10 cellular contexts compared by ENCODE assay signal in genomic region chr14:68246074-68246980, GRCh38.
DNase-seq lines count a peak whose midpoint lies in the region; ATAC-seq and TF ChIP-seq lines count a peak whose summit lies in the region.
"Had no signal": no experiment of that assay in that cellular context is flagged by ENCODE, and none has a peak within 500 bp of the region (broad histone marks: within the 10 kb centered on the region; RNA-seq: fewer than 3 reads in every experiment).

No MANE protein-coding gene starts in this region.

- no peaks in the 10 kb centered on the region for H3K36me3 Mint-ChIP-seq in brain

- DNase-seq in NCI-H524 treated with DMSO at 0.1 percent for 48 hours (lab: John Stamatoyannopoulos, UW): no peak
- DNase-seq in RKO (ENCODE audit: low spot score): no peak
- DNase-seq: DND-41 had no signal

- H3K4me1 Mint-ChIP-seq in brain: peaks cover 98% of the 10 kb centered on the region

- no peaks in the 10 kb centered on the region for H3K27me3 Mint-ChIP-seq in brain

- H3K36me3 ChIP-seq in HEK293 (ENCODE audit: control insufficient read depth in 2 of 2, insufficient read depth in 1 of 2, low read length in 2 of 2): no peaks in the 10 kb centered on the region
- no peaks in the 10 kb centered on the region for H3K36me3 ChIP-seq in skeletal muscle tissue (ENCODE audit: control insufficient read depth in 3 of 3, insufficient read depth in 3 of 3, low read length in 3 of 3)
- H3K36me3 ChIP-seq: neutrophil had no signal

- H3K9ac ChIP-seq in skeletal muscle tissue (ENCODE audit: low read depth in 1 of 3, low read length in 3 of 3): peak overlapping the region; percentile 17 to 42 (median 35)

- TF ChIP-seq CTCF in HEK293 (tag by site-specific recombination; IDR thresholded peaks at IDR 0.05): no peak
- no peak for TF ChIP-seq CTCF in brain (conservative IDR thresholded peaks at IDR 0.05)

- no peaks in the 10 kb centered on the region for H3K27me3 ChIP-seq in layer of hippocampus (ENCODE audit: control insufficient read depth, insufficient read depth, low read length)
- no peaks in the 10 kb centered on the region for H3K27me3 ChIP-seq in skeletal muscle tissue (ENCODE audit: control insufficient read depth in 3 of 3, insufficient read depth in 3 of 3, low read length in 3 of 3)
- H3K27me3 ChIP-seq: neutrophil had no signal

- peak overlapping the region in 3 of 5 experiments; percentile 1 to 59 (median 10) for H3K4me3 Mint-ChIP-seq in brain

- H3K9me3 ChIP-seq in HEK293 (ENCODE audit: control insufficient read depth, insufficient read depth, low read depth, low read length) (no peaks in the 10 kb centered on the region), skeletal muscle tissue (ENCODE audit: control insufficient read depth in 3 of 3, low read length in 3 of 3) (no peaks in the 10 kb centered on the region)
- H3K9me3 ChIP-seq: neutrophil had no signal

- H3K4me3 ChIP-seq in HEK293 (ENCODE audit: low read depth, low read length) (no peak overlapping the region), skeletal muscle tissue (ENCODE audit: low read length in 3 of 3) (no peak overlapping the region)

- peak overlapping the region; percentile 78 to 96 (median 90) for H3K27ac Mint-ChIP-seq in brain

- H3K27ac ChIP-seq in HEK293 (ENCODE audit: extremely low read depth, low read depth, low read length) (peak overlapping the region; percentile 61; the same call in 1 of the 2 replicates), layer of hippocampus (ENCODE audit: low read depth, low read length) (peak overlapping the region; percentile 31), skeletal muscle tissue (ENCODE audit: low read depth, low read length) (peak overlapping the region; percentile 87)
- H3K27ac ChIP-seq: neutrophil had no signal

- POLR2A ChIA-PET in HEK293 (lab: Yijun Ruan, JAX): no interaction called here

- peaks cover 0 to 6% (median 1%) of the 10 kb centered on the region in 5 experiments for H3K9me3 Mint-ChIP-seq in brain

- CTCF ChIA-PET in HEK293 (lab: Yijun Ruan, JAX): interaction anchor here (0.6 to 2.2 kb wide), 7 partner anchors 14 to 578 kb away, joined by 3 to 9 read pairs (median 3); no protein-coding TSS in a partner anchor

- H3K4me1 ChIP-seq in HEK293 (ENCODE audit: control insufficient read depth, insufficient read depth, low read length): peaks cover 40% of the 10 kb centered on the region
- peaks cover 67 to 79% (median 76%) of the 10 kb centered on the region in 3 donors for H3K4me1 ChIP-seq in skeletal muscle tissue (ENCODE audit: control insufficient read depth in 3 of 3, insufficient read depth in 3 of 3, low read length in 3 of 3)

- ATAC-seq in HG02798 (IDR thresholded peaks at IDR 0.05; ENCODE audit: poor library complexity, unreplicated experiment) (no peak), HG03095 (IDR thresholded peaks at IDR 0.05; ENCODE audit: unreplicated experiment) (no peak)

TF ChIP-seq in HEK293, 187 proteins besides CTCF, POLR2A, EP300 and RAD21:
- TF ChIP-seq ZNF335 (tag by site-specific recombination; conservative IDR thresholded peaks at IDR 0.05) (0 out of 2 replicates have a peak, but pooled peaks have one; percentile 21), ZNF658 (tag by site-specific recombination; IDR thresholded peaks at IDR 0.05) (no peak), FEZF1 (tag by site-specific recombination; IDR thresholded peaks at IDR 0.05) (peak; percentile 55), ZNF510 (tag by site-specific recombination; IDR thresholded peaks at IDR 0.05; ENCODE audit: insufficient replicate concordance) (no peak)
- TF ChIP-seq, protein P1, sequence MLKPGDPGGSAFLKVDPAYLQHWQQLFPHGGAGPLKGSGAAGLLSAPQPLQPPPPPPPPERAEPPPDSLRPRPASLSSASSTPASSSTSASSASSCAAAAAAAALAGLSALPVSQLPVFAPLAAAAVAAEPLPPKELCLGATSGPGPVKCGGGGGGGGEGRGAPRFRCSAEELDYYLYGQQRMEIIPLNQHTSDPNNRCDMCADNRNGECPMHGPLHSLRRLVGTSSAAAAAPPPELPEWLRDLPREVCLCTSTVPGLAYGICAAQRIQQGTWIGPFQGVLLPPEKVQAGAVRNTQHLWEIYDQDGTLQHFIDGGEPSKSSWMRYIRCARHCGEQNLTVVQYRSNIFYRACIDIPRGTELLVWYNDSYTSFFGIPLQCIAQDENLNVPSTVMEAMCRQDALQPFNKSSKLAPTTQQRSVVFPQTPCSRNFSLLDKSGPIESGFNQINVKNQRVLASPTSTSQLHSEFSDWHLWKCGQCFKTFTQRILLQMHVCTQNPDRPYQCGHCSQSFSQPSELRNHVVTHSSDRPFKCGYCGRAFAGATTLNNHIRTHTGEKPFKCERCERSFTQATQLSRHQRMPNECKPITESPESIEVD (tag by site-specific recombination; IDR thresholded peaks at IDR 0.05): 0 out of 2 replicates have a peak, but pooled peaks have one; percentile 30

Comparison
In these comparisons a context has a peak if more than half of its experiments do, and no peak if none do; other contexts are left out.
1. H3K27ac ChIP-seq: peak in every context shown above with its lines; median percentile 87 in skeletal muscle tissue; 61 in HEK293; 31 in layer of hippocampus.